Comparison of ENCODE assay signal across 9 cellular contexts in the genomic region with DNA sequence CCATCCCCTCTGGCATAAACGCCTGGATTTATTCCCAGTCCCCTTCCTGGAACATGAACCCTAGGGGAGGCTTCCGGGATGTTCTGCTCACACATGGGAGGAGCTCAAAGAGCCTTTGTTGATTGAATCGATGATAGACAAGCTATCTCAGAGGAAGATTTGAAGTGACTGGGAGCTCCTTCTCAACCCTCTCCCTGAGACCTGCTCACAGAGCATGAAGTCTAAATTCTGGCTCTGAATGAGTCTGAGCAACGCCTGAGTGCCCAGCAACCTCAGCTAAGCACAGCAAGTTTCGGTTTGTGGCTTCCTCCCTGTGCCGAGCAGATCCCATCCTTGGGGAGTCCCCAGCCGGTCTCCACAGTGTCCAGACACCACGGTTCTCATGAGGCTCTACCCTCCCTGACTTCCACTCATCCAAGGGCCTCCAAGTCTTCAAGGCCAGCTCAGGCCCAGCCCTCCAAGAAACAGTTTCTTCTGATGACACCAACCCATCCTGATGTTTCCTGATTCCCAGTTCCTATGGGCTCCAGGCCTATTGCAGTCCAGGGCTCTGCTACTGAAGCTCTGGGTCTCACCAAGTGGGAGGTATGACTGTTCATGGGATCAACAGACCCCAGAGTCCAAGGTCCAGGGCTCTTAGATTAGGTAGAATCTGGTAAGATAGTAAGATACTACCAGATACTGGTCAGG.
DNase-seq lines count a peak whose midpoint lies in the region; ATAC-seq and TF ChIP-seq lines count a peak whose summit lies in the region.
"Had no signal": no experiment of that assay in that cellular context is flagged by ENCODE, and none has a peak within 500 bp of the region (broad histone marks: within the 10 kb centered on the region; RNA-seq: fewer than 3 reads in every experiment).

No MANE protein-coding gene starts in this region.

- peak overlapping the region; percentile 37 to 56 for H3K27ac ChIP-seq in lung (ENCODE audit: low read depth in 1 of 2, low read length in 1 of 2)

- no peaks in the 10 kb centered on the region for H3K9me3 ChIP-seq in lung (ENCODE audit: control insufficient read depth in 2 of 2, insufficient read depth in 1 of 2, low read length in 1 of 2)

- no peaks in the 10 kb centered on the region for H3K36me3 ChIP-seq in lung (ENCODE audit: control insufficient read depth in 2 of 2, insufficient read depth in 2 of 2, low read length in 2 of 2)

- no peak for TF ChIP-seq CTCF in lung (IDR thresholded peaks at IDR 0.05; ENCODE audit: control extremely low read depth, extremely low read depth)

- TF ChIP-seq POLR2A in erythroblast (IDR thresholded peaks at IDR 0.05; ENCODE audit: low read length) = no peak

- POLR2A ChIA-PET in activated CD4-positive, alpha-beta memory T cell treated with anti-CD3 and anti-CD28 coated beads for 36 hours (lab: Charles Lee) = no interaction called here

- H3K4me3 Mint-ChIP-seq in activated CD4-positive, alpha-beta memory T cell treated with anti-CD3 and anti-CD28 coated beads for 36 hours = no peak overlapping the region
- H3K4me3 Mint-ChIP-seq: T-helper 2 cell treated with Interferon-gamma antibody and Interleukin-4, amounts not matched to agents 5 μg/mL and 100 μg/mL, for 36 hours had no signal

- CTCF ChIA-PET in activated CD4-positive, alpha-beta memory T cell treated with anti-CD3 and anti-CD28 coated beads for 36 hours (lab: Charles Lee) = no interaction called here

- peaks cover 0 to 10% of the 10 kb centered on the region in 2 donors for H3K4me1 ChIP-seq in lung (ENCODE audit: control insufficient read depth in 2 of 2, insufficient read depth in 2 of 2, low read length in 2 of 2)

- ATAC-seq in GM18861 (IDR thresholded peaks at IDR 0.05; ENCODE audit: unreplicated experiment) = peak; percentile 97
- ATAC-seq in GM21619 (IDR thresholded peaks at IDR 0.05; ENCODE audit: unreplicated experiment) = peak; percentile 95
- ATAC-seq in HG03442 (IDR thresholded peaks at IDR 0.05; ENCODE audit: unreplicated experiment) = peak; percentile 91
- ATAC-seq in lung (ENCODE audit: insufficient read depth, low FRiP score) = no peak

- no peak overlapping the region for H3K4me3 ChIP-seq in lung

- no peak for DNase-seq in lung (ENCODE audit: low spot score)
- DNase-seq in erythroblast (lab: John Stamatoyannopoulos, UW) = no peak
- no peak for DNase-seq in NCI-H345 (lab: John Stamatoyannopoulos, UW)
- no peak for DNase-seq in activated CD4-positive, alpha-beta memory T cell treated with anti-CD3 and anti-CD28 coated beads for 36 hours
- no peak for DNase-seq in NCI-H345 treated with DMSO at 0.1 percent for 48 hours (lab: John Stamatoyannopoulos, UW; ENCODE audit: unreplicated experiment)

- H3K9me3 Mint-ChIP-seq in activated CD4-positive, alpha-beta memory T cell treated with anti-CD3 and anti-CD28 coated beads for 36 hours = no peaks in the 10 kb centered on the region
- H3K9me3 Mint-ChIP-seq: T-helper 2 cell treated with Interferon-gamma antibody and Interleukin-4, amounts not matched to agents 5 μg/mL and 100 μg/mL, for 36 hours had no signal

- WGBS in lung, 2 donors = 64 to 73% methylated on average over 8 of the region's 8 CpGs

- no peak overlapping the region for H3K27ac Mint-ChIP-seq in activated CD4-positive, alpha-beta memory T cell treated with anti-CD3 and anti-CD28 coated beads for 36 hours
- H3K27ac Mint-ChIP-seq: T-helper 2 cell treated with Interferon-gamma antibody and Interleukin-4, amounts not matched to agents 5 μg/mL and 100 μg/mL, for 36 hours had no signal

- intact Hi-C loops in activated CD4-positive, alpha-beta memory T cell treated with anti-CD3 and anti-CD28 coated beads for 36 hours (cut with micrococcal nuclease) = no loop called here

- no peaks in the 10 kb centered on the region for H3K27me3 ChIP-seq in lung (ENCODE audit: control insufficient read depth, insufficient read depth)

- peaks cover 6% of the 10 kb centered on the region for H3K27me3 Mint-ChIP-seq in activated CD4-positive, alpha-beta memory T cell treated with anti-CD3 and anti-CD28 coated beads for 36 hours

- no peaks in the 10 kb centered on the region for H3K4me1 Mint-ChIP-seq in activated CD4-positive, alpha-beta memory T cell treated with anti-CD3 and anti-CD28 coated beads for 36 hours (ENCODE audit: low read depth)

- no peaks in the 10 kb centered on the region for H3K36me3 Mint-ChIP-seq in activated CD4-positive, alpha-beta memory T cell treated with anti-CD3 and anti-CD28 coated beads for 36 hours
